ENCODE assay signal across 8 cellular contexts in the genomic region with DNA sequence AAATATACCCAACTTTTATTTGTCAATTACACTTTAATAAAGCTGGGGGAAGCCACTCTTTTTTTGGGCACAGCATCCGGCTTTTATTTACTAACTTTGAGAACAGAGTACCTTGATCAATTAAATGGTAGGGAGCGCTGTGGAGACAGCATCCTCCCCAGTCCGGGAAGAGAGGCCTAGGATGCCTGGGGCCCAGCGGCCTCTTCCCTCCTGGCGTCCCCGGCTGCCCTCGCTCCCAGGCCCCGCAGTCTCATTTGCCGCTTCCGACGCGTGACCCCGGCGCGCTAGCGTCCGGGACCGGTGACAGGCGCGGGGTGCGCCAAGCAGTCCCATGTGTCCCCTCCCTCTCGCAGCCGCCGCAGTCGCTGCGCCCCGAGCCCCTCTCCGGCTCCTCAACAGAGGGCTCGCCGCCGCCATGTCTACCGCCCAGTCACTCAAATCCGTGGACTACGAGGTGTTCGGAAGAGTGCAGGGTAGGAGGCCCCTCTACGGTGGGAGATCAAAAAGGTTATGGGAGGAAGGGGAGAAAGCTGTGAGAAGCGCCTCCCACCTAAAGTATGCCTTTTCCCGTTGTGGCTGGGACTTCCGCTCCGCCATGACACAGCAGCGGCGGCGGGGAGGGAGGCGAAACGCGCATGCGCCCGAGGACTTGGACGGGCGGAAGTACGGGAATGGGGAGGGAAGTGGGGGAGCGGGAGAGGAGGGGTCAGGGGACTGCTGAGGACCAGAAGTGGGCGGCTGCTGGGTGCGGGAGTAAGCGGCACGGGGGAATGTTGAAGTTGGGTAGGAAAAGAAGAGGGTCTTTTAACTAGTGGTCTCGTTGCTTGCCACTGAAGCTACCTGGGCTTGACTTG. TPM values are rescaled to one million over a fixed set of nuclear protein-coding genes. Genes with fewer than 3 reads are reported as not detected.
DNase-seq lines count a peak whose midpoint lies in the region; ATAC-seq and TF ChIP-seq lines count a peak whose summit lies in the region.

Gene ACYP2 (plus strand): TSS at position 332 of the 854 bp plus-strand sequence.

- H3K9me3 ChIP-seq in mucosa of descending colon, result peaks cover 1% of the 10 kb centered on the region

- peak; percentile 91 for DNase-seq in DMS153 treated with DMSO at 0.1 percent for 48 hours (lab: John Stamatoyannopoulos, UW; ENCODE audit: unreplicated experiment)
- peak; percentile 97 for DNase-seq in OCI-M1 (lab: John Stamatoyannopoulos, UW)
- peak; percentile 88 for DNase-seq in activated T-cell treated with anti-CD3 and anti-CD28 coated beads for 24 hours (ENCODE audit: low read depth)
- peak; percentile 90 for DNase-seq in epithelial cell of esophagus (ENCODE audit: low read depth)
- peak; percentile 94 to 97 (median 96) for DNase-seq in mucosa of descending colon
- peak; percentile 77 to 89 for DNase-seq in stimulated activated CD8-positive, alpha-beta memory T cell treated with anti-CD3 and anti-CD28 coated beads, Interleukin-4, amount 100 ng/mL, for 1 hour (ENCODE audit: low read depth in 2 of 2, low spot score in 1 of 2)

- H3K4me1 Mint-ChIP-seq in IgD-negative memory B cell, result peaks cover 7 to 9% (median 8%) of the 10 kb centered on the region in 3 donors

- no peaks in the 10 kb centered on the region for H3K36me3 ChIP-seq in mucosa of descending colon (ENCODE audit: low read depth)

- no peaks in the 10 kb centered on the region for H3K4me1 ChIP-seq in mucosa of descending colon (ENCODE audit: low read depth)

- peak; percentile 24 for TF ChIP-seq CTCF in epithelial cell of esophagus (IDR thresholded peaks at IDR 0.05; ENCODE audit: insufficient read depth, low read depth, low read length, missing control alignments)
- no peak for TF ChIP-seq CTCF in mucosa of descending colon (IDR thresholded peaks at IDR 0.05)

- peak within 1 kb of the TSS; percentile 97 to 99 (median 98) for H3K27ac Mint-ChIP-seq in IgD-negative memory B cell

- H3K36me3 Mint-ChIP-seq in IgD-negative memory B cell, result peaks cover 2% of the 10 kb centered on the region

- H3K4me3 ChIP-seq in epithelial cell of esophagus (ENCODE audit: low read length) (peak within 1 kb of the TSS; percentile 71), mucosa of descending colon (peak within 1 kb of the TSS; percentile 57)

- intact Hi-C loops in mucosa of descending colon (cut with DNase I, micrococcal nuclease), result no loop called here

- peaks cover 0 to 7% (median 3%) of the 10 kb centered on the region in 3 donors for H3K9me3 Mint-ChIP-seq in IgD-negative memory B cell

- H3K4me3 Mint-ChIP-seq in IgD-negative memory B cell, result peak within 1 kb of the TSS; percentile 94 to 98 (median 95)

- peak; percentile 81 for ATAC-seq in GM21576 (IDR thresholded peaks at IDR 0.05; ENCODE audit: unreplicated experiment)
- ATAC-seq in mucosa of descending colon, result peak; percentile 97

- no peaks in the 10 kb centered on the region for H3K27me3 Mint-ChIP-seq in IgD-negative memory B cell

RNA-seq across cellular contexts. Expression of gene ACYP2, which starts in this region (rescaled TPM):
- polyA plus RNA-seq in IgD-negative memory B cell, result 26.8 TPM
- total RNA-seq in mucosa of descending colon, result 10 to 100 TPM; 10.7 to 17.8 (median 13.8) TPM

Comparison
In these comparisons a context has a peak if more than half of its experiments do, and no peak if none do; other contexts are left out.
1. Peak in every context shown above with its lines: DNase-seq, ATAC-seq and H3K4me3 ChIP-seq.